Comparison of ENCODE assay signal across 11 cellular contexts in genomic region chr12:56150563-56150962, GRCh38. TPM values are rescaled to one million over a fixed set of nuclear protein-coding genes. Genes with fewer than 3 reads are reported as not detected.
DNase-seq lines count a peak whose midpoint lies in the region; ATAC-seq and FAIRE-seq lines count a peak whose summit lies in the region.
"Had no signal": no experiment of that assay in that cellular context is flagged by ENCODE, and none has a peak within 500 bp of the region (broad histone marks: within the 10 kb centered on the region; RNA-seq: fewer than 3 reads in every experiment).

No MANE protein-coding gene starts in this region.

- H3K4me3 ChIP-seq in BLaER1 treated with 17β-estradiol and CSF1 and Interleukin-3, amounts not matched to agents 10 nM and 100 nM = no peak overlapping the region

- H3K4me2 ChIP-seq in BLaER1 treated with 17β-estradiol and CSF1 and Interleukin-3, amounts not matched to agents 10 nM and 100 nM = peak overlapping the region in 8 of 11 experiments; percentile 84 to 100 (median 96); a peak in 9 of 22 replicates

- ATAC-seq in HG02970 (IDR thresholded peaks at IDR 0.05; ENCODE audit: low FRiP score, unreplicated experiment) (no peak), GM18498 (IDR thresholded peaks at IDR 0.05; ENCODE audit: unreplicated experiment) (no peak)

- H3K4me3 Mint-ChIP-seq in activated CD4-positive, alpha-beta memory T cell treated with anti-CD3 and anti-CD28 coated beads for 36 hours = peak overlapping the region; percentile 78
- peak overlapping the region in 4 of 5 donors; percentile 19 to 92 (median 76) for H3K4me3 Mint-ChIP-seq in immature natural killer cell

- H3K9ac ChIP-seq in BLaER1 treated with 17β-estradiol and CSF1 and Interleukin-3, amounts not matched to agents 10 nM and 100 nM = no peak overlapping the region

- H3K9me3 ChIP-seq in BLaER1 treated with 17β-estradiol and CSF1 and Interleukin-3, amounts not matched to agents 10 nM and 100 nM (replicated peaks in 1 of 11) = no peaks in the 10 kb centered on the region

- intact Hi-C loops in activated CD4-positive, alpha-beta memory T cell treated with anti-CD3 and anti-CD28 coated beads for 36 hours (cut with micrococcal nuclease) = no loop called here
- intact Hi-C loops in posterior cingulate gyrus (cut with DNase I) = loop anchor here (5.0 kb wide), 1 partner anchor 33 kb away; the partner anchor contains the start of genes RPL41 and ZC3H10

- POLR2A ChIA-PET in activated CD4-positive, alpha-beta memory T cell treated with anti-CD3 and anti-CD28 coated beads for 36 hours (lab: Charles Lee) = interaction anchor here (0.7 to 1.7 kb wide), 3 partner anchors 8 to 234 kb away, joined by 3 to 5 read pairs (median 4); partner anchors contain the start of genes MYL6 and ZC3H10

- H3K4me1 Mint-ChIP-seq in activated CD4-positive, alpha-beta memory T cell treated with anti-CD3 and anti-CD28 coated beads for 36 hours (ENCODE audit: low read depth) = peaks cover 28% of the 10 kb centered on the region
- H3K4me1 Mint-ChIP-seq in immature natural killer cell = peaks cover 28 to 30% of the 10 kb centered on the region in 2 donors

- DNase-seq in GM19239 (ENCODE audit: insufficient read length, low spot score) (no peak), immature natural killer cell (no peak), posterior cingulate gyrus (no peak)
- DNase-seq in activated CD4-positive, alpha-beta memory T cell treated with anti-CD3 and anti-CD28 coated beads for 36 hours = no peak
- DNase-seq in activated effector memory CD4-positive, alpha-beta T cell treated with anti-CD3 and anti-CD28 coated beads, Interleukin-2, amount 50 U/mL, for 16 hours = no peak
- DNase-seq: caudate nucleus, NCI-H2107, T-helper 9 cell had no signal

- H3K27me3 Mint-ChIP-seq in activated CD4-positive, alpha-beta memory T cell treated with anti-CD3 and anti-CD28 coated beads for 36 hours = no peaks in the 10 kb centered on the region
- H3K27me3 Mint-ChIP-seq in immature natural killer cell (ENCODE audit: low read depth in 3 of 3) = peaks cover 3 to 18% (median 6%) of the 10 kb centered on the region in 3 donors

- H3K36me3 ChIP-seq in BLaER1 treated with 17β-estradiol and CSF1 and Interleukin-3, amounts not matched to agents 10 nM and 100 nM = peaks cover 5 to 20% (median 12%) of the 10 kb centered on the region in 11 experiments

- no peaks in the 10 kb centered on the region for H3K9me3 Mint-ChIP-seq in activated CD4-positive, alpha-beta memory T cell treated with anti-CD3 and anti-CD28 coated beads for 36 hours
- H3K9me3 Mint-ChIP-seq in immature natural killer cell = no peaks in the 10 kb centered on the region

- CTCF ChIA-PET in activated CD4-positive, alpha-beta memory T cell treated with anti-CD3 and anti-CD28 coated beads for 36 hours (lab: Charles Lee) = interaction anchor here (1.0 to 4.6 kb wide), 3 partner anchors 24 to 333 kb away, joined by 3 to 54 read pairs (median 4); partner anchors contain the start of genes ESYT1, ORMDL2, SARNP and SMARCC2

- peaks cover 3% of the 10 kb centered on the region for H3K36me3 Mint-ChIP-seq in activated CD4-positive, alpha-beta memory T cell treated with anti-CD3 and anti-CD28 coated beads for 36 hours
- H3K36me3 Mint-ChIP-seq in immature natural killer cell = no peaks in the 10 kb centered on the region

- H3K27ac ChIP-seq in BLaER1 treated with 17β-estradiol and CSF1 and Interleukin-3, amounts not matched to agents 10 nM and 100 nM = peak overlapping the region in 1 of 11 experiments; percentile 85; a peak in 1 of 22 replicates

- FAIRE-seq in GM19239 (lab: Jason Lieb, UNC) = peak; percentile 77

- H3K27me3 ChIP-seq in BLaER1 treated with 17β-estradiol and CSF1 and Interleukin-3, amounts not matched to agents 10 nM and 100 nM = no peaks in the 10 kb centered on the region

- H4K20me1 ChIP-seq in BLaER1 treated with 17β-estradiol and CSF1 and Interleukin-3, amounts not matched to agents 10 nM and 100 nM = peaks cover 0 to 3% (median 0%) of the 10 kb centered on the region in 11 experiments; a peak in 1 of 22 replicates

- H3K27ac Mint-ChIP-seq in activated CD4-positive, alpha-beta memory T cell treated with anti-CD3 and anti-CD28 coated beads for 36 hours = peak overlapping the region; percentile 96
- H3K27ac Mint-ChIP-seq in immature natural killer cell = peak overlapping the region; percentile 90 to 98 (median 96)

- peaks cover 32 to 56% (median 42%) of the 10 kb centered on the region in 10 experiments for H3K4me1 ChIP-seq in BLaER1 treated with 17β-estradiol and CSF1 and Interleukin-3, amounts not matched to agents 10 nM and 100 nM

RNA-seq across cellular contexts. Expression of gene MYL6B, which starts 1.8 kb away (rescaled TPM):
- 10 to 100 TPM; 63.8 to 70.8 TPM for total RNA-seq in activated CD4-positive, alpha-beta memory T cell treated with anti-CD3 and anti-CD28 coated beads for 36 hours
- polyA plus RNA-seq in immature natural killer cell = 10 to 100 TPM in 1 of 3 donors, 1 to 10 TPM in 2; 1.5 to 12.9 (median 9.3) TPM

RNA-seq across cellular contexts. Expression of gene MYL6, which starts 7.6 kb away (rescaled TPM):
- 1,000 to 10,000 TPM; 1,196 to 1,215 TPM for total RNA-seq in activated CD4-positive, alpha-beta memory T cell treated with anti-CD3 and anti-CD28 coated beads for 36 hours
- 1,000 to 10,000 TPM; 2,998 to 5,712 (median 4,230) TPM for polyA plus RNA-seq in immature natural killer cell

RNA-seq across cellular contexts. Expression of gene ESYT1, which starts 22.5 kb away (rescaled TPM):
- 100 to 1,000 TPM; 142 to 146 TPM for total RNA-seq in activated CD4-positive, alpha-beta memory T cell treated with anti-CD3 and anti-CD28 coated beads for 36 hours
- polyA plus RNA-seq in immature natural killer cell = 100 to 1,000 TPM; 217 to 502 (median 273) TPM

RNA-seq across cellular contexts. Expression of gene ZC3H10, which starts 32.5 kb away (rescaled TPM):
- 1 to 10 TPM; 5.1 to 7.2 TPM for total RNA-seq in activated CD4-positive, alpha-beta memory T cell treated with anti-CD3 and anti-CD28 coated beads for 36 hours
- polyA plus RNA-seq in immature natural killer cell = 1 to 10 TPM in 2 of 3 donors, under 1 TPM in 1; 0.86 to 4.2 (median 1.3) TPM

RNA-seq across cellular contexts. Expression of gene RPL41, which starts 34.1 kb away (rescaled TPM):
- 1,000 to 10,000 TPM; 5,210 to 5,251 TPM for total RNA-seq in activated CD4-positive, alpha-beta memory T cell treated with anti-CD3 and anti-CD28 coated beads for 36 hours
- 1,000 to 10,000 TPM; 2,591 to 7,233 (median 3,803) TPM for polyA plus RNA-seq in immature natural killer cell
